27 cellular contexts compared by ENCODE assay signal in genomic region chr19:49976496-49976895, GRCh38. TPM values are rescaled to one million over a fixed set of nuclear protein-coding genes. Genes with fewer than 3 reads are reported as not detected.
DNase-seq lines count a peak whose midpoint lies in the region; ATAC-seq, FAIRE-seq and TF ChIP-seq lines count a peak whose summit lies in the region.
"Had no signal": no experiment of that assay in that cellular context is flagged by ENCODE, and none has a peak within 500 bp of the region (broad histone marks: within the 10 kb centered on the region; RNA-seq: fewer than 3 reads in every experiment).

No MANE protein-coding gene starts in this region.

- peak; percentile 31 for DNase-seq in EH (ENCODE audit: low read depth)
- no peak for DNase-seq in T-helper 17 cell
- peak; percentile 28 for DNase-seq in fibroblast of villous mesenchyme (ENCODE audit: low read depth)
- DNase-seq in frontal cortex (ENCODE audit: low spot score in 2 of 2), result no peak
- no peak for DNase-seq in RKO (ENCODE audit: low spot score)
- no peak for DNase-seq in activated naive CD8-positive, alpha-beta T cell treated with anti-CD3 and anti-CD28 coated beads, Interleukin-2, amount 50 U/mL, for 24 hours
- DNase-seq: BE2C; Calu3; CD8-positive, alpha-beta memory T cell; DMS153; DND-41; GOT3; MM.1S; NCI-H2029; NCI-H446 treated with DMSO at 0.1 percent for 48 hours; NCI-H526; NCI-H82; NK-92 treated with Interleukin-12 subunit alpha and Interleukin-12 subunit beta, amount 100 ng/mL, for 24 hours; PC-3; SHP77 had no signal

- peaks cover 4% of the 10 kb centered on the region for H3K4me1 Mint-ChIP-seq in T-helper 17 cell
- no peaks in the 10 kb centered on the region for H3K4me1 Mint-ChIP-seq in activated naive CD8-positive, alpha-beta T cell treated with anti-CD3 and anti-CD28 coated beads, Interleukin-2, amount 50 U/mL, for 24 hours
- H3K4me1 Mint-ChIP-seq: CD8-positive, alpha-beta memory T cell had no signal

- ATAC-seq in T-helper 17 cell (no peak), GM18873 (IDR thresholded peaks at IDR 0.05; ENCODE audit: low FRiP score, unreplicated experiment) (no peak)
- ATAC-seq in activated naive CD8-positive, alpha-beta T cell treated with anti-CD3 and anti-CD28 coated beads, Interleukin-2, amount 50 U/mL, for 24 hours, result no peak
- ATAC-seq: PC-3 had no signal

- peak overlapping the region; percentile 72 for H3K27ac Mint-ChIP-seq in T-helper 17 cell
- H3K27ac Mint-ChIP-seq in activated naive CD8-positive, alpha-beta T cell treated with anti-CD3 and anti-CD28 coated beads, Interleukin-2, amount 50 U/mL, for 24 hours, result no peak overlapping the region
- H3K27ac Mint-ChIP-seq: CD8-positive, alpha-beta memory T cell had no signal

- no peak for FAIRE-seq in frontal cortex (lab: Jason Lieb, UNC)
- FAIRE-seq: HTR-8/SVneo had no signal

- no peaks in the 10 kb centered on the region for H3K9me3 ChIP-seq in T-helper 17 cell (ENCODE audit: control insufficient read depth, low read length, poor library complexity, severe bottlenecking)
- H3K9me3 ChIP-seq: BE2C, HAP-1 had no signal

- no peak overlapping the region for H3K4me3 ChIP-seq in fibroblast of villous mesenchyme (ENCODE audit: low read depth, low read length)
- H3K4me3 ChIP-seq: HAP-1 had no signal

- no peak for TF ChIP-seq CTCF in fibroblast of villous mesenchyme (IDR thresholded peaks at IDR 0.05; ENCODE audit: insufficient read depth, low read depth, low read length)

- no peaks in the 10 kb centered on the region for H3K36me3 Mint-ChIP-seq in T-helper 17 cell (ENCODE audit: low read depth)
- H3K36me3 Mint-ChIP-seq in activated naive CD8-positive, alpha-beta T cell treated with anti-CD3 and anti-CD28 coated beads, Interleukin-2, amount 50 U/mL, for 24 hours (ENCODE audit: low read depth), result no peaks in the 10 kb centered on the region

- no peak overlapping the region for H3K4me3 Mint-ChIP-seq in T-helper 17 cell
- no peak overlapping the region for H3K4me3 Mint-ChIP-seq in activated naive CD8-positive, alpha-beta T cell treated with anti-CD3 and anti-CD28 coated beads, Interleukin-2, amount 50 U/mL, for 24 hours
- H3K4me3 Mint-ChIP-seq: CD14-positive monocyte; CD8-positive, alpha-beta memory T cell had no signal

- no peaks in the 10 kb centered on the region for H3K9me3 Mint-ChIP-seq in activated naive CD8-positive, alpha-beta T cell treated with anti-CD3 and anti-CD28 coated beads, Interleukin-2, amount 50 U/mL, for 24 hours
- H3K9me3 Mint-ChIP-seq: CD8-positive, alpha-beta memory T cell had no signal

- no peaks in the 10 kb centered on the region for H3K27me3 Mint-ChIP-seq in T-helper 17 cell
- H3K27me3 Mint-ChIP-seq in activated naive CD8-positive, alpha-beta T cell treated with anti-CD3 and anti-CD28 coated beads, Interleukin-2, amount 50 U/mL, for 24 hours, result no peaks in the 10 kb centered on the region
- H3K27me3 Mint-ChIP-seq: CD8-positive, alpha-beta memory T cell had no signal

RNA-seq across cellular contexts. Expression of gene SIGLEC11, which starts 15.5 kb away (rescaled TPM):
- total RNA-seq in T-helper 17 cell (not detected), fibroblast of villous mesenchyme (not detected in 2 replicates), frontal cortex (under 0.01 TPM)
- total RNA-seq: A673; Calu3; CD8-positive, alpha-beta memory T cell; PC-3; RPMI7951; SK-MEL-5 had no signal

RNA-seq across cellular contexts. Expression of gene NUP62, which starts 47.2 kb away (rescaled TPM):
- total RNA-seq in T-helper 17 cell (10 to 100 TPM; 46.8 to 62.4 TPM), fibroblast of villous mesenchyme (25.8 and 43.2 TPM in 2 replicates), frontal cortex (22.0 TPM)

RNA-seq across cellular contexts. Expression of gene ATF5, which starts 47.5 kb away (rescaled TPM):
- total RNA-seq in T-helper 17 cell, result 10 to 100 TPM; 31.8 to 36.0 TPM
- 8.2 and 9.0 TPM in 2 replicates for total RNA-seq in fibroblast of villous mesenchyme
- 10.6 TPM for total RNA-seq in frontal cortex

RNA-seq across cellular contexts. Expression of gene VRK3, which starts 48.7 kb away (rescaled TPM):
- 10 to 100 TPM; 67.2 to 79.3 TPM for total RNA-seq in T-helper 17 cell
- total RNA-seq in fibroblast of villous mesenchyme, result 20.3 and 28.5 TPM in 2 replicates
- 17.1 TPM for total RNA-seq in frontal cortex

RNA-seq across cellular contexts. Expression of gene ZNF473, which starts 49.3 kb away (rescaled TPM):
- total RNA-seq in T-helper 17 cell (1 to 10 TPM; 7.0 to 8.9 TPM), fibroblast of villous mesenchyme (6.4 and 7.3 TPM in 2 replicates), frontal cortex (11.0 TPM)

Comparison
In these comparisons a context has a peak if more than half of its experiments do, and no peak if none do; other contexts are left out.
1. DNase-seq: peak in EH (single experiment) and fibroblast of villous mesenchyme (single experiment); none in T-helper 17 cell (0 of 3), frontal cortex (0 of 2), RKO (single experiment) and activated naive CD8-positive, alpha-beta T cell treated with anti-CD3 and anti-CD28 coated beads, Interleukin-2, amount 50 U/mL, for 24 hours (single experiment).